8 cellular contexts compared by ENCODE assay signal in the genomic region with DNA sequence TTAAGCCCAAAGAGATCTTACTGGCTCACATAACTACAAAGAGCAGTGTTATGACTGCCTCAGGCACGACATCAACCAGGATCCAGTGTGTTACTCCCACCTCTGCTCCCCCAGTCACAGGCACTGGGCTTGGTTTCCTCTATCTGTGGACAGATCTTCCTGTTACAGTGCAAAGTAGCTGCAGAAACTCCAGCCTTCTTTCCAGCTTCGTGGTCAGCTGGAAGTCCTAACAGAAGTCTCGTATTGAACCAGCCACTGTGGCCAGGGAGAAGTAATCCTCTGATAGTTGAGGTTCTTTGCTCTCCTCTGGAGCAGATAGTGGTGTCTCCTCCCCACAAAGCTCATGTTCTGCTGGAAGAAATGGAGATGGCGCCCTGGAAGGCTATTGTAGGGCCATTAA. TPM values are rescaled to one million over a fixed set of nuclear protein-coding genes. Genes with fewer than 3 reads are reported as not detected.
DNase-seq lines count a peak whose midpoint lies in the region; ATAC-seq and TF ChIP-seq lines count a peak whose summit lies in the region.
"Not testable (repeated sequence)": the region's sequence is repeated elsewhere in the genome, so short reads cannot be mapped to it uniquely, and the experiment has no call there.

No MANE protein-coding gene starts in this region.

- H2BK15ac ChIP-seq in H9 (ENCODE audit: low read depth, low read length) = not testable (repeated sequence)

- H3K27ac Mint-ChIP-seq in H9 = peak overlapping the region; percentile 5 to 76 (median 26); a peak in 3 of 7 replicates
- H3K27ac Mint-ChIP-seq in activated naive CD4-positive, alpha-beta T cell treated with anti-CD3 and anti-CD28 coated beads, Interleukin-2, amount 10 ng/mL, durations not matched to agents 7 days and 5 days = peak overlapping the region; percentile 46
- H3K27ac Mint-ChIP-seq in naive thymus-derived CD8-positive, alpha-beta T cell = peak overlapping the region in 9 of 10 donors; percentile 35 to 85 (median 67)
- H3K27ac Mint-ChIP-seq in stimulated activated naive B cell treated with anti-CD40 and anti-IgM and Interleukin-4, amounts not matched to agents 10 μg/mL and 1 μg/mL and 100 μg/mL, for 72 hours = peak overlapping the region; percentile 57

- H3K23me2 ChIP-seq in H9 (ENCODE audit: insufficient read length, low read depth, low read length, poor library complexity, severe bottlenecking) = not testable (repeated sequence)

- H2BK12ac ChIP-seq in H9 (ENCODE audit: insufficient read length, low read depth, low read length) = not testable (repeated sequence)

- H2AFZ ChIP-seq in H9 (ENCODE audit: low read length) = not testable (repeated sequence)

- H3K18ac ChIP-seq in H9 (ENCODE audit: insufficient read length, low read depth, low read length) = not testable (repeated sequence)

- not testable (repeated sequence) for H2AK5ac ChIP-seq in H9 (ENCODE audit: insufficient read length, low read length)

- not testable (repeated sequence) for H4K20me1 ChIP-seq in H9 (ENCODE audit: control insufficient read depth, insufficient read depth, insufficient read length)

- not testable (repeated sequence) for H4K91ac ChIP-seq in H9 (ENCODE audit: insufficient read length, low read depth, low read length)

- not testable (repeated sequence) for H2BK120ac ChIP-seq in H9 (ENCODE audit: low read depth, low read length, poor library complexity, severe bottlenecking)

- CTCF ChIA-PET in A673 (lab: Charles Lee); activated naive CD4-positive, alpha-beta T cell treated with anti-CD3 and anti-CD28 coated beads, Interleukin-2, amount 10 ng/mL, durations not matched to agents 7 days and 5 days (lab: Charles Lee): not testable (repeated sequence)

- H3K14ac ChIP-seq in H9 (ENCODE audit: insufficient read depth, low read length) = not testable (repeated sequence)

- in situ Hi-C loops in SK-MEL-5 (cut with HindIII; ENCODE audit: low pct_unique_long_range_greater_than_20kb, low sequenced_read_pairs) = not testable (repeated sequence)

- H2BK20ac ChIP-seq in H9 (ENCODE audit: low read depth, low read length, poor library complexity, severe bottlenecking) = not testable (repeated sequence)

- not testable (repeated sequence) for H3K23ac ChIP-seq in H9 (ENCODE audit: insufficient read length, low read depth, low read length)

- not testable (repeated sequence) for H3K4me2 ChIP-seq in H9 (ENCODE audit: insufficient read depth, insufficient read length, low read length)

- not testable (repeated sequence) for H3K4me3 Mint-ChIP-seq in H9; activated naive CD4-positive, alpha-beta T cell treated with anti-CD3 and anti-CD28 coated beads, Interleukin-2, amount 10 ng/mL, durations not matched to agents 7 days and 5 days; naive thymus-derived CD8-positive, alpha-beta T cell; stimulated activated naive B cell treated with anti-CD40 and anti-IgM and Interleukin-4, amounts not matched to agents 10 μg/mL and 1 μg/mL and 100 μg/mL, for 72 hours

- not testable (repeated sequence) for H3K56ac ChIP-seq in H9 (ENCODE audit: insufficient read length, low read depth, low read length)

- not testable (repeated sequence) for H3K4ac ChIP-seq in H9 (ENCODE audit: low read depth, low read length)

- no CpG with 5 or more reads among the region's 4 CpGs for WGBS in H9 (ENCODE audit: extremely low coverage, insufficient read length, low lambda C conversion rate)

- peak overlapping the region; percentile 98 for H3K27ac ChIP-seq in A673 (ENCODE audit: low read depth, low read length, poor library complexity, severe bottlenecking)
- H3K27ac ChIP-seq in H9 (ENCODE audit: insufficient read length, low read depth, low read length) = not testable (repeated sequence)

- POLR2A ChIA-PET in A673 (lab: Charles Lee; ENCODE audit: low non-redundant PET); naive thymus-derived CD8-positive, alpha-beta T cell (lab: Charles Lee): not testable (repeated sequence)

- peaks cover 24 to 65% (median 50%) of the 10 kb centered on the region in 3 experiments for H3K36me3 Mint-ChIP-seq in H9 (ENCODE audit: insufficient read depth in 1 of 3, low read depth in 3 of 3)
- H3K36me3 Mint-ChIP-seq in activated naive CD4-positive, alpha-beta T cell treated with anti-CD3 and anti-CD28 coated beads, Interleukin-2, amount 10 ng/mL, durations not matched to agents 7 days and 5 days = peaks cover 30% of the 10 kb centered on the region
- H3K36me3 Mint-ChIP-seq in naive thymus-derived CD8-positive, alpha-beta T cell = peaks cover 9 to 65% (median 15%) of the 10 kb centered on the region in 3 donors
- peaks cover 17 to 53% of the 10 kb centered on the region in 2 donors for H3K36me3 Mint-ChIP-seq in stimulated activated naive B cell treated with anti-CD40 and anti-IgM and Interleukin-4, amounts not matched to agents 10 μg/mL and 1 μg/mL and 100 μg/mL, for 72 hours

- not testable (repeated sequence) for DNase-seq in A673 (ENCODE audit: low spot score); H9; activated naive CD4-positive, alpha-beta T cell treated with anti-CD3 and anti-CD28 coated beads, Interleukin-2, amount 10 ng/mL, durations not matched to agents 7 days and 5 days; left ventricle myocardium superior; naive thymus-derived CD8-positive, alpha-beta T cell; stimulated activated naive B cell treated with anti-CD40 and anti-IgM and Interleukin-4, amounts not matched to agents 10 μg/mL and 1 μg/mL and 100 μg/mL, for 72 hours
- DNase-seq in SK-MEL-5 (ENCODE audit: low read depth, low spot score) (peak; percentile 30), ecto neural progenitor cell (ENCODE audit: low spot score) (peak; percentile 37)

- H4K5ac ChIP-seq in H9 (ENCODE audit: insufficient read length, low read depth, low read length) = not testable (repeated sequence)

- not testable (repeated sequence) for BruUV-seq in A673 (replicated peaks; lab: Mats Ljungman, UMichigan)

- peaks cover 32% of the 10 kb centered on the region for H3K4me1 ChIP-seq in A673 (ENCODE audit: insufficient read depth, low read length, poor library complexity, severe bottlenecking)
- not testable (repeated sequence) for H3K4me1 ChIP-seq in H9 (ENCODE audit: insufficient read depth, low read length)

- H3K9me3 Mint-ChIP-seq in H9; activated naive CD4-positive, alpha-beta T cell treated with anti-CD3 and anti-CD28 coated beads, Interleukin-2, amount 10 ng/mL, durations not matched to agents 7 days and 5 days; naive thymus-derived CD8-positive, alpha-beta T cell; stimulated activated naive B cell treated with anti-CD40 and anti-IgM and Interleukin-4, amounts not matched to agents 10 μg/mL and 1 μg/mL and 100 μg/mL, for 72 hours: not testable (repeated sequence)

- H3T11ph ChIP-seq in H9 (ENCODE audit: low read length) = not testable (repeated sequence)

- not testable (repeated sequence) for H3K9me3 ChIP-seq in A673 (ENCODE audit: low read depth, low read length, poor library complexity, severe bottlenecking); H9 (ENCODE audit: control insufficient read depth, low read depth, low read length)

- H4K8ac ChIP-seq in H9 (replicated peaks; ENCODE audit: insufficient read length, low read depth, low read length) = not testable (repeated sequence)

- not testable (repeated sequence) for H3K27me3 ChIP-seq in A673 (replicated peaks; ENCODE audit: insufficient read depth, low read depth, low read length, poor library complexity); H9 (ENCODE audit: insufficient read depth, low read length)

- H3K79me2 ChIP-seq in H9 (ENCODE audit: insufficient read depth, low read length) = not testable (repeated sequence)

- H3K79me1 ChIP-seq in H9 (ENCODE audit: insufficient read depth, low read depth, low read length, poor library complexity, severe bottlenecking) = not testable (repeated sequence)

- H3K4me3 ChIP-seq in A673 (ENCODE audit: low read depth, low read length, poor library complexity, severe bottlenecking) = not testable (repeated sequence)

- intact Hi-C loops in A673 (cut with micrococcal nuclease; ENCODE audit: unreplicated experiment); left ventricle myocardium superior (cut with micrococcal nuclease): not testable (repeated sequence)

- H2BK5ac ChIP-seq in H9 (ENCODE audit: insufficient read length, low read length) = not testable (repeated sequence)

- H3K9ac ChIP-seq in H9 (ENCODE audit: extremely low read depth, insufficient read length, low read length) = not testable (repeated sequence)

- peaks cover 33% of the 10 kb centered on the region for H3K36me3 ChIP-seq in A673 (ENCODE audit: insufficient read depth, low read length, poor library complexity, severe bottlenecking)

- peak; percentile 9 for ATAC-seq in left ventricle myocardium superior
- not testable (repeated sequence) for ATAC-seq in naive thymus-derived CD8-positive, alpha-beta T cell; stimulated activated naive B cell treated with anti-CD40 and anti-IgM and Interleukin-4, amounts not matched to agents 10 μg/mL and 1 μg/mL and 100 μg/mL, for 72 hours (replicated peaks)

- H3K4me1 Mint-ChIP-seq in H9 = not testable (repeated sequence)
- H3K4me1 Mint-ChIP-seq in activated naive CD4-positive, alpha-beta T cell treated with anti-CD3 and anti-CD28 coated beads, Interleukin-2, amount 10 ng/mL, durations not matched to agents 7 days and 5 days = peaks cover 30% of the 10 kb centered on the region
- H3K4me1 Mint-ChIP-seq in naive thymus-derived CD8-positive, alpha-beta T cell = peaks cover 11 to 47% (median 31%) of the 10 kb centered on the region in 4 donors
- H3K4me1 Mint-ChIP-seq in stimulated activated naive B cell treated with anti-CD40 and anti-IgM and Interleukin-4, amounts not matched to agents 10 μg/mL and 1 μg/mL and 100 μg/mL, for 72 hours = peaks cover 14 to 16% of the 10 kb centered on the region in 2 donors

- not testable (repeated sequence) for H3K27me3 Mint-ChIP-seq in H9 (ENCODE audit: low read depth); activated naive CD4-positive, alpha-beta T cell treated with anti-CD3 and anti-CD28 coated beads, Interleukin-2, amount 10 ng/mL, durations not matched to agents 7 days and 5 days; naive thymus-derived CD8-positive, alpha-beta T cell; stimulated activated naive B cell treated with anti-CD40 and anti-IgM and Interleukin-4, amounts not matched to agents 10 μg/mL and 1 μg/mL and 100 μg/mL, for 72 hours

- TF ChIP-seq CTCF in A673 (conservative IDR thresholded peaks at IDR 0.05; ENCODE audit: low read depth, low read length); H9 (conservative IDR thresholded peaks at IDR 0.05): not testable (repeated sequence)

RNA-seq across cellular contexts. Expression of a gene that starts 39.5 kb away (rescaled TPM):
- total RNA-seq in A673 (2021) (55.5 and 59.7 TPM in 2 replicates), H9 (2021) (38.8 and 39.1 TPM in 2 replicates), left ventricle myocardium superior (23.7 TPM)
- total RNA-seq in SK-MEL-5 (2014; rRNA removed; shearing (Covaris generic)) = 30.7 and 35.2 TPM in 2 replicates
- polyA plus RNA-seq in SK-MEL-5 (2015; cell fraction: cytosol; rRNA removed) = 21.1 and 21.2 TPM in 2 replicates
- polyA plus RNA-seq in SK-MEL-5 (2015; cell fraction: nucleus; rRNA removed) = 30.8 and 32.8 TPM in 2 replicates
- 10 to 100 TPM; 29.3 to 33.4 TPM for total RNA-seq in naive thymus-derived CD8-positive, alpha-beta T cell
- polyA plus RNA-seq in naive thymus-derived CD8-positive, alpha-beta T cell = 10 to 100 TPM; 42.6 to 45.1 (median 43.5) TPM

RNA-seq across cellular contexts. Expression of a gene that starts 41.5 kb away (rescaled TPM):
- 101 and 103 TPM in 2 replicates for total RNA-seq in A673 (2021)
- 106 and 112 TPM in 2 replicates for total RNA-seq in H9 (2021)
- total RNA-seq in SK-MEL-5 (2014; rRNA removed; shearing (Covaris generic)) = 127 and 129 TPM in 2 replicates
- polyA plus RNA-seq in SK-MEL-5 (2015; cell fraction: cytosol; rRNA removed) = 117 and 141 TPM in 2 replicates
- 170 and 195 TPM in 2 replicates for polyA plus RNA-seq in SK-MEL-5 (2015; cell fraction: nucleus; rRNA removed)
- total RNA-seq in left ventricle myocardium superior = 82.0 TPM
- total RNA-seq in naive thymus-derived CD8-positive, alpha-beta T cell = 10 to 100 TPM; 76.1 to 77.8 TPM
- 10 to 100 TPM; 25.0 to 35.7 (median 28.2) TPM for polyA plus RNA-seq in naive thymus-derived CD8-positive, alpha-beta T cell
